8 cellular contexts compared by ENCODE assay signal in genomic region chr19:56350416-56351045, GRCh38. TPM values are rescaled to one million over a fixed set of nuclear protein-coding genes. Genes with fewer than 3 reads are reported as not detected.
DNase-seq lines count a peak whose midpoint lies in the region; ATAC-seq and TF ChIP-seq lines count a peak whose summit lies in the region.

No MANE protein-coding gene starts in this region.

- H3K4me3 ChIP-seq in astrocyte of the cerebellum (ENCODE audit: low read depth, low read length): no peak overlapping the region
- H3K4me3 ChIP-seq in kidney epithelial cell (ENCODE audit: low read depth, low read length): no peak overlapping the region

- H3K27me3 ChIP-seq in kidney epithelial cell (ENCODE audit: control insufficient read depth, insufficient read depth, low read length): no peaks in the 10 kb centered on the region

- peak; percentile 83 for TF ChIP-seq CTCF in astrocyte of the cerebellum (IDR thresholded peaks at IDR 0.05; ENCODE audit: low read depth, low read length, missing control alignments)
- peak; percentile 83 for TF ChIP-seq CTCF in kidney epithelial cell (IDR thresholded peaks at IDR 0.05; ENCODE audit: insufficient read depth, low read length, poor library complexity, severe bottlenecking)

- in situ Hi-C loops in astrocyte of the cerebellum (cut with HindIII; ENCODE audit: low sequenced_read_pairs): no loop called here

- DNase-seq in COLO829 (ENCODE audit: low spot score) (peak; percentile 23), HuH-7 (ENCODE audit: low spot score) (peak; percentile 31), RPMI7951 (ENCODE audit: low read depth) (peak; percentile 57), astrocyte of the cerebellum (ENCODE audit: low read depth) (peak; percentile 11), kidney epithelial cell (ENCODE audit: low read depth) (no peak), HEK293T (ENCODE audit: extremely low spot score) (no peak)
- DNase-seq in stimulated activated CD8-positive, alpha-beta memory T cell treated with anti-CD3 and anti-CD28 coated beads, Interleukin-12 subunit alpha, Interleukin-12 subunit beta, amount 100 ng/mL, for 1 hour (ENCODE audit: low read depth): peak; percentile 27

- CTCF ChIA-PET in HEK293T (lab: Yijun Ruan, JAX): no interaction called here

- POLR2A ChIA-PET in HEK293T (lab: Yijun Ruan, JAX): no interaction called here

- ATAC-seq in GM21528 (IDR thresholded peaks at IDR 0.05; ENCODE audit: low FRiP score, unreplicated experiment): no peak

- no peaks in the 10 kb centered on the region for H3K36me3 ChIP-seq in kidney epithelial cell (ENCODE audit: control insufficient read depth, insufficient read depth, low read length)

TF ChIP-seq in HEK293T, 16 proteins besides CTCF, POLR2A, EP300 and RAD21:
- no peak for TF ChIP-seq L3MBTL2 (conservative IDR thresholded peaks at IDR 0.05)
- TF ChIP-seq SP1 (IDR thresholded peaks at IDR 0.05): no peak
- TF ChIP-seq ELF4 (IDR thresholded peaks at IDR 0.05): no peak

RNA-seq across cellular contexts. Expression of gene ZSCAN5A, which starts 35.9 kb away (rescaled TPM):
- total RNA-seq in RPMI7951 (2014; rRNA removed; shearing (Covaris generic)): 8.9 and 10.9 TPM in 2 replicates
- 6.2 and 7.7 TPM in 2 replicates for total RNA-seq in kidney epithelial cell

RNA-seq across cellular contexts. Expression of gene ZNF582, which starts 42.8 kb away (rescaled TPM):
- total RNA-seq in RPMI7951 (2014; rRNA removed; shearing (Covaris generic)): 0.68 and 2.6 TPM in 2 replicates
- total RNA-seq in kidney epithelial cell: 1.1 and 5.1 TPM in 2 replicates

RNA-seq across cellular contexts. Expression of gene ZNF583, which starts 53.6 kb away (rescaled TPM):
- 2.1 and 3.5 TPM in 2 replicates for total RNA-seq in RPMI7951 (2014; rRNA removed; shearing (Covaris generic))
- 2.9 and 3.6 TPM in 2 replicates for total RNA-seq in kidney epithelial cell

Comparison
In these comparisons a context has a peak if more than half of its experiments do, and no peak if none do; other contexts are left out.
1. DNase-seq: peak in COLO829 (single experiment), HuH-7 (single experiment), RPMI7951 (single experiment), astrocyte of the cerebellum (single experiment) and stimulated activated CD8-positive, alpha-beta memory T cell treated with anti-CD3 and anti-CD28 coated beads, Interleukin-12 subunit alpha, Interleukin-12 subunit beta, amount 100 ng/mL, for 1 hour (single experiment); none in kidney epithelial cell (single experiment) and HEK293T (single experiment).